Comparison of ENCODE assay signal across 19 cellular contexts in the genomic region with DNA sequence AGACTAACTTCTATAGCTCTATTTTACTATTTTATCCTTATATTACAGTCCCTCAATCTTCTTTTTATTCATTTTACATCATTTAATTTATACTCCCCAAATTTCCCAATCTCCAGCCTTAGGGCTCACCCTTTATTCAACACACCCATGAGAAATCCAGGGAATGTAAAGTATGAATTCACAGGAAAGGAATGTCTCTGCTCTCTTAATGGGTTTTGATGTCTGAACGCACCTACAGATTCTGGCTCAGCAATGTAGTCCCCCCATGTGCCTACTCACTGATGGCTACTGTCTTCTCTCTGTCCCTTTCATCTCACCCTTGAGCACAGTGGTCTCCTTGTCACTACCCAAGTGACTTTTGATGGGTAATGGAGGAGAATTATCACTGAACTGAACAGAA. TPM values are rescaled to one million over a fixed set of nuclear protein-coding genes. Genes with fewer than 3 reads are reported as not detected.
DNase-seq lines count a peak whose midpoint lies in the region; ATAC-seq, FAIRE-seq and TF ChIP-seq lines count a peak whose summit lies in the region.
"Had no signal": no experiment of that assay in that cellular context is flagged by ENCODE, and none has a peak within 500 bp of the region (broad histone marks: within the 10 kb centered on the region; RNA-seq: fewer than 3 reads in every experiment).

No MANE protein-coding gene starts in this region.

- H3K18ac ChIP-seq in IMR-90 (ENCODE audit: low read depth, low read length): no peak overlapping the region

- H3K9ac ChIP-seq in IMR-90 (ENCODE audit: low read depth, low read length) (no peak overlapping the region), K562 (ENCODE audit: insufficient read depth in 1 of 2, low read depth in 2 of 2, low read length in 2 of 2) (no peak overlapping the region)
- H3K9ac ChIP-seq: SK-N-SH had no signal

- in situ Hi-C loops in IMR-90 (cut with MboI; ENCODE audit: low sequenced_read_pairs) (no loop called here), K562 (cut with MboI) (no loop called here)

- H4K5ac ChIP-seq in IMR-90 (ENCODE audit: low read depth, low read length): no peak overlapping the region

- CTCF ChIA-PET in IMR-90 (lab: Yijun Ruan, JAX) (no interaction called here), K562 (lab: Yijun Ruan, JAX; ENCODE audit: low intra/inter-chr PET ratio) (no interaction called here)
- CTCF ChIA-PET in naive thymus-derived CD4-positive, alpha-beta T cell (lab: Charles Lee): no interaction called here

- no peak overlapping the region for H2BK120ac ChIP-seq in IMR-90 (ENCODE audit: low read depth, low read length)

- H3K9me3 Mint-ChIP-seq in naive thymus-derived CD4-positive, alpha-beta T cell: peaks cover 0 to 18% (median 9%) of the 10 kb centered on the region in 11 donors
- peaks cover 7% of the 10 kb centered on the region for H3K9me3 Mint-ChIP-seq in nephron progenitor cell

- H3K14ac ChIP-seq in IMR-90 (replicated peaks; ENCODE audit: low read depth, low read length): no peak overlapping the region

- WGBS in IMR-90 (ENCODE audit: extremely low coverage in 2 of 2, insufficient read length in 1 of 2), 2 experiments: no CpG with 5 or more reads among the region's 1 CpG
- 29% methylated on average over 1 of the region's 1 CpG for WGBS in K562 (ENCODE audit: insufficient coverage, low coverage, missing lambda C conversion rate)

- H2AK5ac ChIP-seq in IMR-90 (ENCODE audit: low read depth, low read length): no peak overlapping the region

- no peaks in the 10 kb centered on the region for H3K79me1 ChIP-seq in IMR-90 (ENCODE audit: low read depth in 1 of 2, low read length in 2 of 2)

- H3K79me2 ChIP-seq in K562 (ENCODE audit: control insufficient read depth, insufficient read depth, low read length): no peaks in the 10 kb centered on the region

- H3K27me3 ChIP-seq in IMR-90 (ENCODE audit: control insufficient read depth, insufficient read depth, low read length) (no peaks in the 10 kb centered on the region), K562 (ENCODE audit: control insufficient read depth in 2 of 2, insufficient read depth in 2 of 2, low read length in 2 of 2) (no peaks in the 10 kb centered on the region)
- no peaks in the 10 kb centered on the region for H3K27me3 ChIP-seq in naive thymus-derived CD4-positive, alpha-beta T cell (ENCODE audit: control insufficient read depth in 2 of 2, insufficient read depth in 2 of 2, low read length in 2 of 2)

- H2AFZ ChIP-seq in IMR-90 (replicated peaks; ENCODE audit: low read length, poor library complexity) (no peak overlapping the region), K562 (ENCODE audit: low read depth, low read length) (0 out of 2 replicates have a peak overlapping the region, but pooled peaks have one; percentile 55)

- no peak overlapping the region for H3K27ac Mint-ChIP-seq in naive thymus-derived CD4-positive, alpha-beta T cell
- no peak overlapping the region for H3K27ac Mint-ChIP-seq in nephron progenitor cell
- H3K27ac Mint-ChIP-seq: CD8-positive, alpha-beta T cell had no signal

- peaks cover 0 to 34% (median 20%) of the 10 kb centered on the region in 5 donors for H3K36me3 Mint-ChIP-seq in naive thymus-derived CD4-positive, alpha-beta T cell
- no peaks in the 10 kb centered on the region for H3K36me3 Mint-ChIP-seq in nephron progenitor cell (ENCODE audit: low read depth)

- no peak overlapping the region for H2BK15ac ChIP-seq in IMR-90 (ENCODE audit: low read depth, low read length)

- no peak overlapping the region for H2AK9ac ChIP-seq in IMR-90 (replicated peaks; ENCODE audit: low read depth, low read length, poor library complexity)

- no peaks in the 10 kb centered on the region for H3K27me3 Mint-ChIP-seq in naive thymus-derived CD4-positive, alpha-beta T cell
- no peaks in the 10 kb centered on the region for H3K27me3 Mint-ChIP-seq in nephron progenitor cell (ENCODE audit: low read depth, poor library complexity)

- H3K4me1 ChIP-seq in IMR-90 (ENCODE audit: control insufficient read depth, insufficient read depth, low read length) (no peaks in the 10 kb centered on the region), K562 (replicated peaks in 1 of 2; ENCODE audit: control insufficient read depth in 2 of 2, insufficient read depth in 2 of 2, low read length in 2 of 2) (no peaks in the 10 kb centered on the region)
- H3K4me1 ChIP-seq in naive thymus-derived CD4-positive, alpha-beta T cell (ENCODE audit: control insufficient read depth in 2 of 2, insufficient read depth in 2 of 2, low read length in 2 of 2): peaks cover 0 to 3% of the 10 kb centered on the region in 2 donors
- H3K4me1 ChIP-seq: BE2C, HAP-1 had no signal

- no peak overlapping the region for H3K4me3 Mint-ChIP-seq in naive thymus-derived CD4-positive, alpha-beta T cell
- H3K4me3 Mint-ChIP-seq in nephron progenitor cell: no peak overlapping the region
- H3K4me3 Mint-ChIP-seq: CD8-positive, alpha-beta T cell had no signal

- no peak overlapping the region for H3K4ac ChIP-seq in IMR-90 (ENCODE audit: low read depth, low read length)

- POLR2A ChIA-PET in IMR-90 (lab: Charles Lee; ENCODE audit: unreplicated experiment) (no interaction called here), K562 (lab: Yijun Ruan, JAX) (no interaction called here)
- POLR2A ChIA-PET in naive thymus-derived CD4-positive, alpha-beta T cell (lab: Charles Lee): interaction anchor here (0.7 kb wide), 1 partner anchor 636 kb away, joined by 6 read pairs; no protein-coding TSS in a partner anchor

- H3K36me3 ChIP-seq in IMR-90 (ENCODE audit: control insufficient read depth, insufficient read depth, low read length) (no peaks in the 10 kb centered on the region), K562 (ENCODE audit: control insufficient read depth, insufficient read depth, low read length) (no peaks in the 10 kb centered on the region)
- no peaks in the 10 kb centered on the region for H3K36me3 ChIP-seq in naive thymus-derived CD4-positive, alpha-beta T cell (ENCODE audit: control insufficient read depth in 2 of 3, insufficient read depth in 3 of 3, low read length in 3 of 3)
- H3K36me3 ChIP-seq: BE2C, HAP-1 had no signal

- no peaks in the 10 kb centered on the region for H4K20me1 ChIP-seq in IMR-90 (ENCODE audit: insufficient read depth, low read length)
- H4K20me1 ChIP-seq in K562 (replicated peaks; ENCODE audit: control insufficient read depth, insufficient read depth, low read length): no peaks in the 10 kb centered on the region

- no peak for FAIRE-seq in K562 (lab: Jason Lieb, UNC)
- no peak for FAIRE-seq in urothelium cell line (lab: Jason Lieb, UNC)
- FAIRE-seq: HTR-8/SVneo had no signal

- dilution Hi-C loops in IMR-90 (cut with HindIII; ENCODE audit: low sequenced_read_pairs, unreplicated experiment): no loop called here

- no peak for TF ChIP-seq CTCF in IMR-90 (conservative IDR thresholded peaks at IDR 0.05; ENCODE audit: low read depth, low read length)
- no peak for TF ChIP-seq CTCF in K562 (IDR thresholded peaks at IDR 0.05 in 2 of 3, conservative IDR thresholded peaks at IDR 0.05 in 1 of 3; ENCODE audit: insufficient read depth in 2 of 3, low read depth in 1 of 3, low read length in 3 of 3)
- no peak for TF ChIP-seq CTCF in nephron progenitor cell (IDR thresholded peaks at IDR 0.05)

- no peak for TF ChIP-seq EP300 in K562 (IDR thresholded peaks at IDR 0.05; ENCODE audit: low read length)

- H3K9me1 ChIP-seq in IMR-90 (ENCODE audit: insufficient read depth, low read length) (no peaks in the 10 kb centered on the region), K562 (ENCODE audit: control insufficient read depth, insufficient read depth, low read length) (no peaks in the 10 kb centered on the region)

- no peak overlapping the region for H3K4me3 ChIP-seq in IMR-90 (ENCODE audit: insufficient read depth, low read depth, low read length)
- H3K4me3 ChIP-seq in K562: no peak overlapping the region
- no peak overlapping the region for H3K4me3 ChIP-seq in naive thymus-derived CD4-positive, alpha-beta T cell (ENCODE audit: low read length)
- H3K4me3 ChIP-seq: HAP-1 had no signal

- no peak overlapping the region for H4K8ac ChIP-seq in IMR-90 (ENCODE audit: low read depth in 2 of 2, low read length in 2 of 2)

- H2BK5ac ChIP-seq in IMR-90 (ENCODE audit: low read depth, low read length, poor library complexity, severe bottlenecking): no peak overlapping the region

- H3K56ac ChIP-seq in IMR-90 (ENCODE audit: extremely low read depth, insufficient read depth, low read length): no peak overlapping the region

- peak; percentile 1 for DNase-seq in IMR-90
- DNase-seq in K562 (ENCODE audit: extremely low read depth in 1 of 4, low spot score in 3 of 4): no peak
- DNase-seq in iris pigment epithelial cell (ENCODE audit: low read depth): peak; percentile 2
- peak; percentile 14 for DNase-seq in urothelium cell line (ENCODE audit: low spot score)
- DNase-seq in naive thymus-derived CD4-positive, alpha-beta T cell: no peak
- no peak for DNase-seq in nephron progenitor cell
- DNase-seq in NCI-H82 (lab: John Stamatoyannopoulos, UW): no peak
- DNase-seq: BE2C; CD8-positive, alpha-beta T cell; NCI-H1417; NCI-H2029 treated with DMSO at 0.1 percent for 48 hours; NCI-H2171 treated with DMSO at 0.1 percent for 48 hours; NCI-H510A; Right ventricle myocardium superior; SK-N-SH had no signal

- H2BK20ac ChIP-seq in IMR-90 (ENCODE audit: low read depth, low read length): no peak overlapping the region

- peaks cover 0 to 19% (median 13%) of the 10 kb centered on the region in 7 donors for H3K4me1 Mint-ChIP-seq in naive thymus-derived CD4-positive, alpha-beta T cell
- no peaks in the 10 kb centered on the region for H3K4me1 Mint-ChIP-seq in nephron progenitor cell

- ATAC-seq in IMR-90 (ENCODE audit: low read depth): no peak
- no peak for ATAC-seq in K562
- no peak for ATAC-seq in naive thymus-derived CD4-positive, alpha-beta T cell
- ATAC-seq: CD8-positive, alpha-beta T cell; Panc1 had no signal

- H3K9me3 ChIP-seq in IMR-90 (ENCODE audit: control insufficient read depth, insufficient read depth, low read length) (no peaks in the 10 kb centered on the region), K562 (replicated peaks; ENCODE audit: control insufficient read depth, insufficient read depth, low read depth, low read length) (no peaks in the 10 kb centered on the region)
- H3K9me3 ChIP-seq in naive thymus-derived CD4-positive, alpha-beta T cell (ENCODE audit: control insufficient read depth in 2 of 3, low read length in 3 of 3): no peaks in the 10 kb centered on the region
- H3K9me3 ChIP-seq: BE2C, HAP-1, SK-N-SH had no signal

- no peak overlapping the region for H4K91ac ChIP-seq in IMR-90 (ENCODE audit: insufficient read depth, low read depth, low read length)

- no peak overlapping the region for H3K23ac ChIP-seq in IMR-90 (ENCODE audit: low read depth, low read length)

- intact Hi-C loops in IMR-90 (cut with micrococcal nuclease) (no loop called here), K562 (cut with micrococcal nuclease) (no loop called here)
- intact Hi-C loops in naive thymus-derived CD4-positive, alpha-beta T cell (cut with micrococcal nuclease): no loop called here

- no peak for TF ChIP-seq RAD21 in IMR-90 (IDR thresholded peaks at IDR 0.05; ENCODE audit: low read length)
- TF ChIP-seq RAD21 in K562 (CRISPR knock-in tag; conservative IDR thresholded peaks at IDR 0.05 in 1 of 2, IDR thresholded peaks at IDR 0.05 in 1 of 2): no peak

- H3K27ac ChIP-seq in IMR-90 (ENCODE audit: insufficient read depth, low read length): no peak overlapping the region
- no peak overlapping the region for H3K27ac ChIP-seq in K562 (ENCODE audit: extremely low read depth, low read depth, low read length)
- no peak overlapping the region for H3K27ac ChIP-seq in naive thymus-derived CD4-positive, alpha-beta T cell (ENCODE audit: low read depth, low read length)

- H3K4me2 ChIP-seq in IMR-90 (ENCODE audit: low read depth, low read length) (no peak overlapping the region), K562 (ENCODE audit: insufficient read depth, low read length) (no peak overlapping the region)
- H3K4me2 ChIP-seq: SK-N-SH had no signal

- no peak for TF ChIP-seq POLR2A in IMR-90 (IDR thresholded peaks at IDR 0.05; ENCODE audit: low read depth, low read length)
- no peak for TF ChIP-seq POLR2A in K562 (conservative IDR thresholded peaks at IDR 0.05)

- no TSS peak for BruUV-seq in IMR-90 (replicated peaks; lab: Mats Ljungman, UMichigan)
- BruUV-seq in K562 (replicated peaks; lab: Mats Ljungman, UMichigan): no TSS peak

RNA-seq across cellular contexts. Expression of gene TNFSF13B, which starts 32.8 kb away (rescaled TPM):
- total RNA-seq in IMR-90 (2012; rRNA removed) (0.54 and 0.56 TPM in 2 replicates), K562 (2014; rRNA removed) (1.1 and 2.0 TPM in 2 replicates), K562 (2014; rRNA removed; fragmentation: Illumina TruSeq; extraction: Trizol) (1.2 and 1.4 TPM in 2 replicates), K562 (2015; rRNA removed; fragmentation: Illumina TruSeq; extraction: Trizol) (1.5 and 2.0 TPM in 2 replicates), K562 (2021) (0.94 and 2.1 TPM in 2 replicates)
- polyA plus RNA-seq in IMR-90 (2012; rRNA removed) (0.29 and 0.33 TPM in 2 replicates), K562 (2011; rRNA removed) (1.5 and 3.3 TPM in 2 replicates), K562 (2014; fragmentation: Illumina TruSeq; extraction: Trizol) (1.5 TPM in 2 replicates), K562 (2014; fragmentation: Nextera tagmentation; extraction: Ambion mirVana) (1 to 10 TPM; 1.3 to 1.9 TPM), K562 (2014; rRNA removed) (1.0 and 1.1 TPM in 2 replicates)
- 0.18 and 1.2 TPM in 2 replicates for polyA plus RNA-seq in IMR-90 (2012; cell fraction: cytosol; rRNA removed)
- polyA plus RNA-seq in IMR-90 (2012; cell fraction: nucleus; rRNA removed; ENCODE audit: low replicate concordance): 0.70 and 2.5 TPM in 2 replicates
- total RNA-seq in K562 (2011; cell fraction: chromatin; rRNA removed; ENCODE audit: low replicate concordance): 0.60 and 1.9 TPM in 2 replicates
- 1.2 TPM in 2 replicates for total RNA-seq in K562 (2011; cell fraction: nucleolus; rRNA removed)
- total RNA-seq in K562 (2011; cell fraction: nucleoplasm; rRNA removed): 0.73 and 1.5 TPM in 2 replicates
- polyA plus RNA-seq in K562 (2011; cell fraction: cytosol; rRNA removed): 0.72 and 1.5 TPM in 2 replicates
- polyA plus RNA-seq in K562 (2011; cell fraction: nucleus; rRNA removed): 0.75 and 1.8 TPM in 2 replicates
- polyA plus RNA-seq in K562 (2012): 1.2 TPM in 2 replicates
- polyA minus RNA-seq in K562 (2011; rRNA and poly(A)+ RNA removed): 0.60 and 1.6 TPM in 2 replicates
- polyA minus RNA-seq in K562 (2011; cell fraction: cytosol; rRNA and poly(A)+ RNA removed): not detected in 2 replicates
- polyA minus RNA-seq in K562 (2011; cell fraction: nucleus; rRNA and poly(A)+ RNA removed): 1.1 and 2.2 TPM in 2 replicates
- 10 to 100 TPM in 3 of 5 experiments, 1 to 10 TPM in 2; 3.0 to 26.8 (median 12.8) TPM for total RNA-seq in naive thymus-derived CD4-positive, alpha-beta T cell
- polyA plus RNA-seq in naive thymus-derived CD4-positive, alpha-beta T cell: 1 to 10 TPM; 7.8 to 9.0 TPM
- total RNA-seq: G401 had no signal

Comparison
In these comparisons a context has a peak if more than half of its experiments do, and no peak if none do; other contexts are left out.
1. DNase-seq: peak in IMR-90 (single experiment), iris pigment epithelial cell (single experiment) and urothelium cell line (single experiment); none in K562 (0 of 4), naive thymus-derived CD4-positive, alpha-beta T cell (0 of 9), nephron progenitor cell (single experiment) and NCI-H82 (single experiment).